In genomic region chr2:149819356-149819957, GRCh38 we compare ENCODE assay signal across 19 cellular contexts.
"Had no signal": no experiment of that assay in that cellular context is flagged by ENCODE, and none has a peak within 500 bp of the region (broad histone marks: within the 10 kb centered on the region; RNA-seq: fewer than 3 reads in every experiment).

No MANE protein-coding gene starts in this region.

- H3K27ac ChIP-seq: dorsolateral prefrontal cortex, epithelial cell of prostate, thoracic aorta, upper lobe of right lung, WERI-Rb-1 had no signal

- H3K27me3 ChIP-seq: dorsolateral prefrontal cortex, upper lobe of right lung had no signal

- H3K4me1 ChIP-seq: upper lobe of right lung had no signal

- ATAC-seq: activated CD4-positive, alpha-beta T cell treated with anti-CD3 and anti-CD28 coated beads for 36 hours; stimulated activated naive B cell treated with anti-CD40 and anti-IgM and Interleukin-4, amounts not matched to agents 10 μg/mL and 1 μg/mL and 100 μg/mL, for 72 hours; T-helper 17 cell; upper lobe of right lung had no signal

- H3K9me3 ChIP-seq: thoracic aorta, upper lobe of right lung had no signal

- DNase-seq: activated CD4-positive, alpha-beta memory T cell treated with anti-CD3 and anti-CD28 coated beads for 36 hours; activated CD4-positive, alpha-beta T cell treated with anti-CD3 and anti-CD28 coated beads for 36 hours; activated naive CD4-positive, alpha-beta T cell treated with Interleukin-2 at 50 U/mL for 16 hours; activated naive CD8-positive, alpha-beta T cell treated with anti-CD3 and anti-CD28 coated beads, Interleukin-2, amount 10 ng/mL, durations not matched to agents 7 days and 5 days; amygdala; caudate nucleus; dorsolateral prefrontal cortex; foreskin fibroblast; hippocampal formation; islet precursor cell; nephron progenitor cell; nucleus accumbens; stimulated activated naive B cell treated with anti-CD40 and anti-IgM and Interleukin-4, amounts not matched to agents 10 μg/mL and 1 μg/mL and 100 μg/mL, for 72 hours; T-helper 17 cell; upper lobe of right lung; WERI-Rb-1 had no signal

- H3K36me3 ChIP-seq: thoracic aorta, upper lobe of right lung, WERI-Rb-1 had no signal

- H3K4me3 ChIP-seq: dorsolateral prefrontal cortex, lung, thoracic aorta, upper lobe of right lung had no signal
